ENCODE assay signal across 16 cellular contexts in the genomic region with DNA sequence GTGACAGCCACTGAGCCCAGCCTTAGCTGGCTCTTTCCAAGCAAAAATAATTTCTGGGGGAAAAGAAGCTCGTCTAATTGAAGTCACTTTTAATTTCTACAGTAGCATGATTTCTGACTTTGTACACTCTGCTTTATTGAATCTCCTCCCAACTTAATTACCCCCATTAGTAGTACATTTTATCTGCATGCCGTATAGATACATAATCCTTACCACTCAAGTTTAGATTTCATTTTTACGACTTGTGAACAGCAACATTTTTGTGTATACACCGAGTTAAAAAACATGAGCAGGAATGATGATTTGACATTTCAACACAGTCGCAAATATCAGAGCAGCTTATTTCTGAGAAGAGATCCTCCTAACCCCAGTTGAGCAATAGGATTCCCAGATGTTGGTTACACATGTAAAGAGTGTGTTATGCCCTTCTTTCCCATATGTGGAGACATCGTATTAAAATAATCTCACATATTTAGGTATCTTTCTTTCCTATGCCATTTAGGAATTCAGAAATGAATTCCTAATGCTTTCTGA.
DNase-seq lines count a peak whose midpoint lies in the region; ATAC-seq and TF ChIP-seq lines count a peak whose summit lies in the region.
"Had no signal": no experiment of that assay in that cellular context is flagged by ENCODE, and none has a peak within 500 bp of the region (broad histone marks: within the 10 kb centered on the region; RNA-seq: fewer than 3 reads in every experiment).

No MANE protein-coding gene starts in this region.

- H3K4me3 ChIP-seq in AG10803 (ENCODE audit: low read length): no peak overlapping the region
- no peak overlapping the region for H3K4me3 ChIP-seq in testis

- H3K27ac Mint-ChIP-seq in naive B cell: peak overlapping the region in 4 of 6 donors; percentile 46 to 93 (median 64)
- peak overlapping the region; percentile 20 for H3K27ac Mint-ChIP-seq in stimulated activated naive B cell treated with anti-CD40 and anti-IgM and Interleukin-4, amounts not matched to agents 10 μg/mL and 1 μg/mL and 100 μg/mL, for 72 hours
- H3K27ac Mint-ChIP-seq: CD4-positive, alpha-beta T cell; H9 had no signal

- DNase-seq in AG10803 (ENCODE audit: low read depth) (peak; percentile 31), amniotic epithelial cell (ENCODE audit: low read depth) (peak; percentile 3), naive B cell (no peak), testis (no peak), COLO829 (ENCODE audit: low spot score) (no peak), DMS 273 (lab: John Stamatoyannopoulos, UW; ENCODE audit: unreplicated experiment) (no peak)
- no peak for DNase-seq in stimulated activated naive B cell treated with anti-CD40 and anti-IgM and Interleukin-4, amounts not matched to agents 10 μg/mL and 1 μg/mL and 100 μg/mL, for 72 hours
- DNase-seq: 8988T; C1 segment of cervical spinal cord; CD4-positive, alpha-beta T cell; DMS153; DMS79 treated with DMSO at 0.1 percent for 48 hours; EL; GOT3; H9 had no signal

- no peak for TF ChIP-seq POLR2A in testis (IDR thresholded peaks at IDR 0.05)

- peaks cover 15% of the 10 kb centered on the region for H3K4me1 ChIP-seq in testis

- peak overlapping the region in 1 of 8 donors; percentile 22 for H3K4me3 Mint-ChIP-seq in naive B cell
- H3K4me3 Mint-ChIP-seq in stimulated activated naive B cell treated with anti-CD40 and anti-IgM and Interleukin-4, amounts not matched to agents 10 μg/mL and 1 μg/mL and 100 μg/mL, for 72 hours: no peak overlapping the region
- H3K4me3 Mint-ChIP-seq: CD4-positive, alpha-beta T cell; H9 had no signal

- peaks cover 9 to 25% of the 10 kb centered on the region in 2 donors for H3K36me3 Mint-ChIP-seq in naive B cell
- peaks cover 47 to 64% of the 10 kb centered on the region in 2 donors for H3K36me3 Mint-ChIP-seq in stimulated activated naive B cell treated with anti-CD40 and anti-IgM and Interleukin-4, amounts not matched to agents 10 μg/mL and 1 μg/mL and 100 μg/mL, for 72 hours

- H3K27me3 ChIP-seq in testis: no peaks in the 10 kb centered on the region

- no peaks in the 10 kb centered on the region for H3K9me3 Mint-ChIP-seq in naive B cell
- no peaks in the 10 kb centered on the region for H3K9me3 Mint-ChIP-seq in stimulated activated naive B cell treated with anti-CD40 and anti-IgM and Interleukin-4, amounts not matched to agents 10 μg/mL and 1 μg/mL and 100 μg/mL, for 72 hours
- H3K9me3 Mint-ChIP-seq: CD4-positive, alpha-beta T cell; H9 had no signal

- no peaks in the 10 kb centered on the region for H3K27me3 Mint-ChIP-seq in naive B cell
- no peaks in the 10 kb centered on the region for H3K27me3 Mint-ChIP-seq in stimulated activated naive B cell treated with anti-CD40 and anti-IgM and Interleukin-4, amounts not matched to agents 10 μg/mL and 1 μg/mL and 100 μg/mL, for 72 hours
- H3K27me3 Mint-ChIP-seq: CD4-positive, alpha-beta T cell had no signal

- WGBS in testis, 2 donors: 88% methylated on average over 6 of the region's 6 CpGs

- TF ChIP-seq CTCF in AG10803 (conservative IDR thresholded peaks at IDR 0.05; ENCODE audit: low read length) (no peak), testis (IDR thresholded peaks at IDR 0.05) (no peak)

- no peak overlapping the region for H3K27ac ChIP-seq in testis

- ATAC-seq in naive B cell (ENCODE audit: low read depth in 2 of 2): no peak
- no peak for ATAC-seq in stimulated activated naive B cell treated with anti-CD40 and anti-IgM and Interleukin-4, amounts not matched to agents 10 μg/mL and 1 μg/mL and 100 μg/mL, for 72 hours (replicated peaks)
- ATAC-seq: HepG2 had no signal

- no peaks in the 10 kb centered on the region for H3K36me3 ChIP-seq in testis (ENCODE audit: low read depth, missing control alignments)

- H3K9me3 ChIP-seq in testis: no peaks in the 10 kb centered on the region

- intact Hi-C loops in testis (cut with DNase I; ENCODE audit: low total_unique reads): no loop called here

- peaks cover 48 to 73% (median 65%) of the 10 kb centered on the region in 3 donors for H3K4me1 Mint-ChIP-seq in naive B cell
- H3K4me1 Mint-ChIP-seq in stimulated activated naive B cell treated with anti-CD40 and anti-IgM and Interleukin-4, amounts not matched to agents 10 μg/mL and 1 μg/mL and 100 μg/mL, for 72 hours: peaks cover 47 to 82% of the 10 kb centered on the region in 2 donors

Comparison
In these comparisons a context has a peak if more than half of its experiments do, and no peak if none do; other contexts are left out.
1. DNase-seq: peak in AG10803 (single experiment) and amniotic epithelial cell (single experiment); none in naive B cell (single experiment), stimulated activated naive B cell treated with anti-CD40 and anti-IgM and Interleukin-4, amounts not matched to agents 10 μg/mL and 1 μg/mL and 100 μg/mL, for 72 hours (single experiment), testis (single experiment), COLO829 (single experiment) and DMS 273 (single experiment).